In genomic region chr16:1968146-1968953, GRCh38 we compare ENCODE assay signal across 20 cellular contexts. TPM values are rescaled to one million over a fixed set of nuclear protein-coding genes. Genes with fewer than 3 reads are reported as not detected.
DNase-seq lines count a peak whose midpoint lies in the region; ATAC-seq and TF ChIP-seq lines count a peak whose summit lies in the region.
"Had no signal": no experiment of that assay in that cellular context is flagged by ENCODE, and none has a peak within 500 bp of the region (broad histone marks: within the 10 kb centered on the region; RNA-seq: fewer than 3 reads in every experiment).

No MANE protein-coding gene starts in this region.

- DNase-seq in left ventricle myocardium inferior (peak; percentile 13), cardiac septum (ENCODE audit: low spot score) (no peak), head of caudate nucleus (peak in 39 of 42 donors; percentile 43 to 93 (median 73)), nephron progenitor cell (no peak), cerebellar cortex (ENCODE audit: low spot score) (no peak)
- no peak for DNase-seq in stimulated activated naive CD8-positive, alpha-beta T cell treated with anti-CD3 and anti-CD28 coated beads, Interleukin-15, Interleukin-2, amounts not matched to agents 100 U/mL and 50 U/mL, for 24 hours
- DNase-seq: 8988T, COR-L47, DMS 273 treated with DMSO at 0.1 percent for 48 hours, DND-41, NCI-H1417 treated with DMSO at 0.1 percent for 48 hours, NCI-H1930, NCI-H226, NCI-H524, SHP77 treated with DMSO at 0.1 percent for 48 hours had no signal

- no peak overlapping the region for H3K4me3 Mint-ChIP-seq in nephron progenitor cell

- H3K9me3 Mint-ChIP-seq in nephron progenitor cell, result no peaks in the 10 kb centered on the region

- intact Hi-C loops in left ventricle myocardium inferior (cut with micrococcal nuclease), result no loop called here
- intact Hi-C loops in cardiac septum (cut with DNase I), result no loop called here
- intact Hi-C loops in head of caudate nucleus (cut with DNase I), result no loop called here

- H3K36me3 Mint-ChIP-seq in nephron progenitor cell (ENCODE audit: low read depth), result peaks cover 9% of the 10 kb centered on the region

- H3K36me3 ChIP-seq in left ventricle myocardium inferior, result peaks cover 4% of the 10 kb centered on the region

- H3K27me3 ChIP-seq in left ventricle myocardium inferior (ENCODE audit: low read depth), result no peaks in the 10 kb centered on the region

- no peak for ATAC-seq in stimulated activated naive CD8-positive, alpha-beta T cell treated with anti-CD3 and anti-CD28 coated beads, Interleukin-15, Interleukin-2, amounts not matched to agents 100 U/mL and 50 U/mL, for 24 hours

- H3K4me1 Mint-ChIP-seq in nephron progenitor cell, result peaks cover 35% of the 10 kb centered on the region

- H3K4me3 ChIP-seq in left ventricle myocardium inferior, result no peak overlapping the region

- no peaks in the 10 kb centered on the region for H3K9me3 ChIP-seq in left ventricle myocardium inferior (replicated peaks)

- H3K4me1 ChIP-seq in left ventricle myocardium inferior, result peaks cover 56% of the 10 kb centered on the region

- no peak overlapping the region for H3K27ac ChIP-seq in left ventricle myocardium inferior (replicated peaks)

- no peak overlapping the region for H3K27ac Mint-ChIP-seq in nephron progenitor cell
- H3K27ac Mint-ChIP-seq: CD14-positive monocyte had no signal

- peaks cover 8% of the 10 kb centered on the region for H3K27me3 Mint-ChIP-seq in nephron progenitor cell (ENCODE audit: low read depth, poor library complexity)

- TF ChIP-seq CTCF in left ventricle myocardium inferior (IDR thresholded peaks at IDR 0.05; ENCODE audit: borderline replicate concordance) (no peak), nephron progenitor cell (IDR thresholded peaks at IDR 0.05) (no peak)

RNA-seq across cellular contexts. Expression of gene RNF151, which starts 1.7 kb away (rescaled TPM):
- not detected for total RNA-seq in left ventricle myocardium inferior
- total RNA-seq in cardiac septum, result not detected
- total RNA-seq: G401, HT-29, M059J, RPMI7951 had no signal

RNA-seq across cellular contexts. Expression of gene TBL3, which starts 3.5 kb away (rescaled TPM):
- total RNA-seq in left ventricle myocardium inferior (22.6 TPM), cardiac septum (18.3 TPM)

RNA-seq across cellular contexts. Expression of gene RPS2, which starts 3.7 kb away (rescaled TPM):
- total RNA-seq in left ventricle myocardium inferior (753 TPM), cardiac septum (702 TPM)

RNA-seq across cellular contexts. Expression of gene NDUFB10, which starts 9.0 kb away (rescaled TPM):
- total RNA-seq in left ventricle myocardium inferior (601 TPM), cardiac septum (390 TPM)

RNA-seq across cellular contexts. Expression of gene NOXO1, which starts 12.9 kb away (rescaled TPM):
- total RNA-seq in left ventricle myocardium inferior (not detected), cardiac septum (not detected)
- total RNA-seq: G401, M059J, RPMI7951 had no signal

Comparison
In these comparisons a context has a peak if more than half of its experiments do, and no peak if none do; other contexts are left out.
1. DNase-seq: peak in left ventricle myocardium inferior (single experiment) and head of caudate nucleus (39 of 42); none in cardiac septum (single experiment), nephron progenitor cell (single experiment), stimulated activated naive CD8-positive, alpha-beta T cell treated with anti-CD3 and anti-CD28 coated beads, Interleukin-15, Interleukin-2, amounts not matched to agents 100 U/mL and 50 U/mL, for 24 hours (single experiment) and cerebellar cortex (single experiment).